ENCODE assay signal across 12 cellular contexts in genomic region chr10:11881477-11882417, GRCh38. TPM values are rescaled to one million over a fixed set of nuclear protein-coding genes. Genes with fewer than 3 reads are reported as not detected.
DNase-seq lines count a peak whose midpoint lies in the region; ATAC-seq and TF ChIP-seq lines count a peak whose summit lies in the region.
"Had no signal": no experiment of that assay in that cellular context is flagged by ENCODE, and none has a peak within 500 bp of the region (broad histone marks: within the 10 kb centered on the region; RNA-seq: fewer than 3 reads in every experiment).

No MANE protein-coding gene starts in this region.

- peak; percentile 43 for DNase-seq in Right ventricle myocardium inferior (ENCODE audit: missing footprints)
- DNase-seq in left ventricle myocardium superior = no peak
- peak; percentile 89 for DNase-seq in SW480 (ENCODE audit: low spot score)
- peak; percentile 25 for DNase-seq in iris pigment epithelial cell (ENCODE audit: low read depth)
- no peak for DNase-seq in activated effector memory CD4-positive, alpha-beta T cell treated with anti-CD3 and anti-CD28 coated beads, Interleukin-2, amount 50 U/mL, for 16 hours
- no peak for DNase-seq in GM19238 (ENCODE audit: insufficient read length, low spot score)
- no peak for DNase-seq in spleen
- DNase-seq: activated naive CD4-positive, alpha-beta T cell; NCI-H748 treated with DMSO at 0.1 percent for 48 hours had no signal

- TF ChIP-seq CTCF in spleen (IDR thresholded peaks at IDR 0.05 in 8 of 11, conservative IDR thresholded peaks at IDR 0.05 in 3 of 11) = no peak

- no peaks in the 10 kb centered on the region for H3K9me3 ChIP-seq in spleen
- H3K9me3 ChIP-seq: right atrium auricular region had no signal

- intact Hi-C loops in Right ventricle myocardium inferior (cut with DNase I) (no loop called here), left ventricle myocardium superior (cut with micrococcal nuclease) (no loop called here), spleen (cut with DNase I; ENCODE audit: low total_unique reads) (no loop called here)

- H3K27ac ChIP-seq in spleen = no peak overlapping the region
- H3K27ac ChIP-seq: right atrium auricular region had no signal

- TF ChIP-seq POLR2A in spleen (IDR thresholded peaks at IDR 0.05) = no peak

- ATAC-seq in Right ventricle myocardium inferior (no peak), left ventricle myocardium superior (no peak), HG03135 (IDR thresholded peaks at IDR 0.05; ENCODE audit: unreplicated experiment) (no peak)

- no peaks in the 10 kb centered on the region for H3K36me3 ChIP-seq in spleen
- H3K36me3 ChIP-seq: right atrium auricular region had no signal

- no peaks in the 10 kb centered on the region for H3K27me3 ChIP-seq in spleen (replicated peaks in 1 of 7)
- H3K27me3 ChIP-seq: right atrium auricular region had no signal

- 74 to 84% (median 81%) methylated on average over 21 of the region's 21 CpGs for WGBS in spleen, 5 donors

- H3K4me1 ChIP-seq in spleen = peaks cover 0 to 10% (median 0%) of the 10 kb centered on the region in 6 donors

- no peak overlapping the region for H3K4me3 ChIP-seq in spleen
- H3K4me3 ChIP-seq: right atrium auricular region had no signal

RNA-seq across cellular contexts. Expression of gene PROSER2, which starts 58.6 kb away (rescaled TPM):
- total RNA-seq in Right ventricle myocardium inferior = 1.2 TPM
- 1.1 TPM for total RNA-seq in left ventricle myocardium superior
- 10 to 100 TPM in 4 of 7 donors, 1 to 10 TPM in 3; 5.2 to 15.4 (median 10.8) TPM for total RNA-seq in spleen
- 1 to 10 TPM; 1.6 to 3.5 (median 1.6) TPM for polyA plus RNA-seq in spleen
- polyA plus RNA-seq: IgD-negative memory B cell had no signal

Comparison
In these comparisons a context has a peak if more than half of its experiments do, and no peak if none do; other contexts are left out.
1. DNase-seq: peak in Right ventricle myocardium inferior (single experiment), SW480 (single experiment) and iris pigment epithelial cell (single experiment); none in left ventricle myocardium superior (single experiment), activated effector memory CD4-positive, alpha-beta T cell treated with anti-CD3 and anti-CD28 coated beads, Interleukin-2, amount 50 U/mL, for 16 hours (single experiment), GM19238 (single experiment) and spleen (single experiment).